18 cellular contexts compared by ENCODE assay signal in the genomic region with DNA sequence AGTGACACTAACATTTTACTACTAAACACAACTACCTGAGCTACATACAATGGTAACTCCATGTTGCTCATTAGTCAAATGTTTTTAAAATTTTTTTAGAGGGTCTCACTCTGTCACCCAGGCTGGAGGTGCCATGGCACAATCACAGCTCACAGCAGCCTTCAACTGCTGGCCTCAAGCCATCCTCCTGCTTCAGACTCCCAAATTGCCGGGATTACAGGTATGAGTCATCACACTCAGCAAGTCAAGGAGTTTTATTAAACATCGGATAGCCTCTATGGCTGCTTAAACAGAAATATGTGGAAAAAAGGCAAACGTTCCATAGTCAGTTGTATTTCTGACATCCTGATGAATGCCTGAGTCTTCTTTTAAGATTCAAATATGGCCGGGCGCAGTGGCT. TPM values are rescaled to one million over a fixed set of nuclear protein-coding genes. Genes with fewer than 3 reads are reported as not detected.
DNase-seq lines count a peak whose midpoint lies in the region; TF ChIP-seq lines count a peak whose summit lies in the region.
"Had no signal": no experiment of that assay in that cellular context is flagged by ENCODE, and none has a peak within 500 bp of the region (broad histone marks: within the 10 kb centered on the region; RNA-seq: fewer than 3 reads in every experiment).

No MANE protein-coding gene starts in this region.

- no peak overlapping the region for H3K27ac ChIP-seq in mammary epithelial cell (ENCODE audit: insufficient read depth, low read depth, low read length)
- no peak overlapping the region for H3K27ac ChIP-seq in fibroblast of lung (ENCODE audit: insufficient read depth, low read length)
- H3K27ac ChIP-seq: C4-2B, PC-9 had no signal

- H3K4me1 ChIP-seq in mammary epithelial cell (ENCODE audit: insufficient read depth, low read length): no peaks in the 10 kb centered on the region
- H3K4me1 ChIP-seq in fibroblast of lung (ENCODE audit: control insufficient read depth, extremely low read depth, insufficient read depth, low read length): no peaks in the 10 kb centered on the region
- H3K4me1 ChIP-seq: HAP-1 had no signal

- H3K4me3 ChIP-seq in mammary epithelial cell (replicated peaks in 1 of 3; ENCODE audit: insufficient read depth in 1 of 3, low read depth in 2 of 3, low read length in 3 of 3) (no peak overlapping the region), MG63 (no peak overlapping the region), fibroblast of lung (replicated peaks in 1 of 4; ENCODE audit: control extremely low read depth in 1 of 4, insufficient read depth in 1 of 4, low read depth in 3 of 4, low read length in 4 of 4) (no peak overlapping the region)
- H3K4me3 ChIP-seq: HAP-1, PC-9 had no signal

- H3K27ac Mint-ChIP-seq in MCF 10A (ENCODE audit: low read depth, unreplicated experiment): no peak overlapping the region

- H3K9me3 ChIP-seq in mammary epithelial cell (replicated peaks; ENCODE audit: insufficient read depth, low read length): no peaks in the 10 kb centered on the region
- no peaks in the 10 kb centered on the region for H3K9me3 ChIP-seq in MG63
- no peaks in the 10 kb centered on the region for H3K9me3 ChIP-seq in fibroblast of lung (ENCODE audit: control insufficient read depth, insufficient read depth, low read depth, low read length)
- H3K9me3 ChIP-seq: HAP-1 had no signal

- H3K4me2 ChIP-seq in mammary epithelial cell (ENCODE audit: insufficient read depth, low read depth, low read length): no peak overlapping the region
- no peak overlapping the region for H3K4me2 ChIP-seq in fibroblast of lung (ENCODE audit: extremely low read depth, insufficient read depth, low read length)
- H3K4me2 ChIP-seq: PC-9 had no signal

- H3K27me3 Mint-ChIP-seq in MCF 10A (ENCODE audit: insufficient read depth, unreplicated experiment): no peaks in the 10 kb centered on the region

- 75% methylated on average over 5 of the region's 5 CpGs for WGBS in mammary epithelial cell (ENCODE audit: low coverage, missing lambda C conversion rate)

- dilution Hi-C loops in mammary epithelial cell (cut with HindIII; ENCODE audit: low sequenced_read_pairs): loop anchor here (5.0 kb wide), 1 partner anchor 49 kb away; no protein-coding TSS in a partner anchor

- H3K36me3 ChIP-seq in mammary epithelial cell (ENCODE audit: insufficient read depth, low read length): peaks cover 26% of the 10 kb centered on the region
- peaks cover 73% of the 10 kb centered on the region for H3K36me3 ChIP-seq in MG63
- peaks cover 17% of the 10 kb centered on the region for H3K36me3 ChIP-seq in fibroblast of lung (ENCODE audit: control insufficient read depth, insufficient read depth, low read length)

- DNase-seq in MCF 10A (ENCODE audit: unreplicated experiment) (peak; percentile 39), mammary epithelial cell (no peak), MG63 (peak; percentile 66), fibroblast of lung (ENCODE audit: low read depth in 2 of 2) (peak; percentile 36 to 40), NCI-H2107 treated with DMSO at 0.1 percent for 48 hours (lab: John Stamatoyannopoulos, UW; ENCODE audit: unreplicated experiment) (no peak), SKM-1 treated with dmso at 0.1 percent for 144 hours (lab: John Stamatoyannopoulos, UW; ENCODE audit: unreplicated experiment) (no peak), NCI-H1694 (lab: John Stamatoyannopoulos, UW) (no peak), pons (ENCODE audit: low spot score) (no peak)
- DNase-seq: 8988T, DMS 273 treated with DMSO at 0.1 percent for 48 hours, Karpas-422, NCI-H1930, NCI-H2171, NCI-H446 treated with DMSO at 0.1 percent for 48 hours, PC-9 had no signal

- POLR2A ChIA-PET in MCF 10A (lab: Yijun Ruan, JAX): interaction anchor here (1.5 kb wide), 1 partner anchor 9 kb away, joined by 5 read pairs; no protein-coding TSS in a partner anchor

- H4K20me1 ChIP-seq in mammary epithelial cell (ENCODE audit: insufficient read depth, low read length) (no peaks in the 10 kb centered on the region), fibroblast of lung (ENCODE audit: control insufficient read depth, extremely low read depth, insufficient read depth, low read length) (no peaks in the 10 kb centered on the region)

- no peak overlapping the region for H2AFZ ChIP-seq in mammary epithelial cell (ENCODE audit: low read depth, low read length)
- no peak overlapping the region for H2AFZ ChIP-seq in fibroblast of lung (ENCODE audit: low read length)
- H2AFZ ChIP-seq: PC-9 had no signal

- BruUV-seq in MCF 10A (replicated peaks; lab: Mats Ljungman, UMichigan) (no TSS peak), mammary epithelial cell (replicated peaks; lab: Mats Ljungman, UMichigan) (no TSS peak)

- no peaks in the 10 kb centered on the region for H3K79me2 ChIP-seq in mammary epithelial cell (ENCODE audit: insufficient read depth, low read length)
- no peaks in the 10 kb centered on the region for H3K79me2 ChIP-seq in fibroblast of lung (ENCODE audit: control insufficient read depth, insufficient read depth, low read length)

- peaks cover 75% of the 10 kb centered on the region for H3K36me3 Mint-ChIP-seq in MCF 10A (ENCODE audit: insufficient read depth, unreplicated experiment)

- CTCF ChIA-PET in MCF 10A (lab: Yijun Ruan, JAX) (interaction anchor here (0.6 to 7.6 kb wide), 6 partner anchors 8 to 897 kb away, joined by 3 to 93 read pairs (median 4); no protein-coding TSS in a partner anchor), mammary epithelial cell (lab: Charles Lee; ENCODE audit: low non-redundant PET) (no interaction called here)

- H3K4me1 Mint-ChIP-seq in MCF 10A (ENCODE audit: insufficient read depth, unreplicated experiment): no peaks in the 10 kb centered on the region

- in situ Hi-C loops in mammary epithelial cell (cut with MboI; ENCODE audit: low sequenced_read_pairs in 2 of 2): no loop called here

- H3K27me3 ChIP-seq in mammary epithelial cell (ENCODE audit: insufficient read depth, low read length): no peaks in the 10 kb centered on the region
- H3K27me3 ChIP-seq in MG63: no peaks in the 10 kb centered on the region
- no peaks in the 10 kb centered on the region for H3K27me3 ChIP-seq in fibroblast of lung (ENCODE audit: control insufficient read depth, insufficient read depth, low read length)

- no peak overlapping the region for H3K4me3 Mint-ChIP-seq in MCF 10A (ENCODE audit: unreplicated experiment)

- no peaks in the 10 kb centered on the region for H3K9me3 Mint-ChIP-seq in MCF 10A (ENCODE audit: unreplicated experiment)

- no peak for TF ChIP-seq CTCF in MCF 10A (IDR thresholded peaks at IDR 0.05; ENCODE audit: unreplicated experiment)
- no peak for TF ChIP-seq CTCF in mammary epithelial cell (conservative IDR thresholded peaks at IDR 0.05 in 1 of 2, IDR thresholded peaks at IDR 0.05 in 1 of 2; ENCODE audit: extremely low read depth in 1 of 2, insufficient read depth in 1 of 2, low read depth in 1 of 2, low read length in 2 of 2)
- TF ChIP-seq CTCF in fibroblast of lung (conservative IDR thresholded peaks at IDR 0.05 in 1 of 2, IDR thresholded peaks at IDR 0.05 in 1 of 2; ENCODE audit: low read depth in 1 of 2, low read length in 2 of 2): no peak

- intact Hi-C loops in MCF 10A (cut with micrococcal nuclease): no loop called here
- intact Hi-C loops in mammary epithelial cell (cut with micrococcal nuclease): no loop called here

- H3K9ac ChIP-seq in mammary epithelial cell (ENCODE audit: insufficient read depth, low read length) (no peak overlapping the region), fibroblast of lung (ENCODE audit: insufficient read depth, low read length) (no peak overlapping the region)

RNA-seq across cellular contexts. Expression of gene NPFF, which starts 11.1 kb away (rescaled TPM):
- total RNA-seq in MCF 10A (2022): not detected in 2 replicates
- not detected for total RNA-seq in mammary epithelial cell
- not detected for polyA plus RNA-seq in mammary epithelial cell
- polyA minus RNA-seq in mammary epithelial cell: not detected
- total RNA-seq in MG63 (2014; rRNA removed; shearing (Covaris generic); ENCODE audit: low replicate concordance): not detected in 2 replicates
- total RNA-seq in fibroblast of lung: not detected in 2 replicates
- polyA plus RNA-seq in fibroblast of lung: not detected in 2 replicates
- polyA plus RNA-seq in fibroblast of lung (2012): not detected in 2 replicates
- not detected in 2 replicates for polyA minus RNA-seq in fibroblast of lung (ENCODE audit: low replicate concordance)
- total RNA-seq: PC-9, SK-MEL-5 had no signal

RNA-seq across cellular contexts. Expression of gene TARBP2, which starts 17.3 kb away (rescaled TPM):
- 26.4 and 27.8 TPM in 2 replicates for total RNA-seq in MCF 10A (2022)
- total RNA-seq in mammary epithelial cell: 10 to 100 TPM; 21.2 to 32.2 TPM
- polyA plus RNA-seq in mammary epithelial cell: 36.3 TPM
- polyA minus RNA-seq in mammary epithelial cell: 16.7 TPM
- total RNA-seq in MG63 (2014; rRNA removed; shearing (Covaris generic); ENCODE audit: low replicate concordance): 51.7 and 66.1 TPM in 2 replicates
- 37.8 and 39.3 TPM in 2 replicates for total RNA-seq in fibroblast of lung
- polyA plus RNA-seq in fibroblast of lung: 19.8 and 25.9 TPM in 2 replicates
- polyA plus RNA-seq in fibroblast of lung (2012): 23.5 and 33.8 TPM in 2 replicates
- polyA minus RNA-seq in fibroblast of lung (ENCODE audit: low replicate concordance): 27.3 and 27.9 TPM in 2 replicates

RNA-seq across cellular contexts. Expression of gene MAP3K12, which starts 19.1 kb away (rescaled TPM):
- total RNA-seq in MCF 10A (2022) (4.6 and 5.9 TPM in 2 replicates), mammary epithelial cell (10 to 100 TPM; 10.3 to 19.0 TPM), fibroblast of lung (37.8 and 40.8 TPM in 2 replicates)
- polyA plus RNA-seq in mammary epithelial cell (12.3 TPM), fibroblast of lung (31.2 and 31.6 TPM in 2 replicates)
- polyA minus RNA-seq in mammary epithelial cell (42.1 TPM), fibroblast of lung (ENCODE audit: low replicate concordance) (69.0 and 85.2 TPM in 2 replicates)
- 5.7 and 15.0 TPM in 2 replicates for total RNA-seq in MG63 (2014; rRNA removed; shearing (Covaris generic); ENCODE audit: low replicate concordance)
- polyA plus RNA-seq in fibroblast of lung (2012): 23.9 and 24.4 TPM in 2 replicates

Comparison
In these comparisons a context has a peak if more than half of its experiments do, and no peak if none do; other contexts are left out.
1. DNase-seq: peak in MCF 10A (single experiment), MG63 (single experiment) and fibroblast of lung (2 of 2); none in mammary epithelial cell (single experiment), NCI-H2107 treated with DMSO at 0.1 percent for 48 hours (single experiment), SKM-1 treated with dmso at 0.1 percent for 144 hours (single experiment), NCI-H1694 (single experiment) and pons (single experiment).